Comparison of ENCODE assay signal across 8 cellular contexts in genomic region chr22:37639771-37640590, GRCh38. TPM values are rescaled to one million over a fixed set of nuclear protein-coding genes. Genes with fewer than 3 reads are reported as not detected.
DNase-seq lines count a peak whose midpoint lies in the region; ATAC-seq and TF ChIP-seq lines count a peak whose summit lies in the region.

No MANE protein-coding gene starts in this region.

- H3K27me3 Mint-ChIP-seq in osteocyte (ENCODE audit: unreplicated experiment): no peaks in the 10 kb centered on the region

- ATAC-seq in GM21515 (IDR thresholded peaks at IDR 0.05; ENCODE audit: unreplicated experiment): no peak

- H3K9me3 Mint-ChIP-seq in osteocyte (ENCODE audit: unreplicated experiment): no peaks in the 10 kb centered on the region

- TF ChIP-seq EP300 in esophagus muscularis mucosa (IDR thresholded peaks at IDR 0.05): no peak

- peaks cover 3 to 35% (median 12%) of the 10 kb centered on the region in 4 donors for H3K27me3 ChIP-seq in esophagus muscularis mucosa

- 21% methylated on average over 10 of the region's 27 CpGs for WGBS in esophagus muscularis mucosa

- H3K4me3 ChIP-seq in esophagus muscularis mucosa: peak overlapping the region; percentile 54 to 72 (median 58)

- no peaks in the 10 kb centered on the region for H3K36me3 Mint-ChIP-seq in osteocyte (ENCODE audit: unreplicated experiment)

- peaks cover 40% of the 10 kb centered on the region for H3K4me1 Mint-ChIP-seq in osteocyte (ENCODE audit: unreplicated experiment)

- TF ChIP-seq CTCF in esophagus muscularis mucosa (IDR thresholded peaks at IDR 0.05): no peak
- no peak for TF ChIP-seq CTCF in osteocyte (IDR thresholded peaks at IDR 0.05)

- peak overlapping the region; percentile 44 for H3K27ac Mint-ChIP-seq in osteocyte (ENCODE audit: unreplicated experiment)

- no peaks in the 10 kb centered on the region for H3K9me3 ChIP-seq in esophagus muscularis mucosa

- intact Hi-C loops in esophagus muscularis mucosa (cut with DNase I): no loop called here

- DNase-seq in NCI-H748 (lab: John Stamatoyannopoulos, UW; ENCODE audit: unreplicated experiment) (peak; percentile 28), NCI-H748 treated with DMSO at 0.1 percent for 48 hours (lab: John Stamatoyannopoulos, UW) (no peak), SKM-1 (lab: John Stamatoyannopoulos, UW; ENCODE audit: unreplicated experiment) (peak; percentile 42), esophagus muscularis mucosa (ENCODE audit: extremely low spot score) (no peak), osteocyte (ENCODE audit: extremely low spot score, unreplicated experiment) (no peak), NCI-H128 (lab: John Stamatoyannopoulos, UW; ENCODE audit: unreplicated experiment) (no peak)
- DNase-seq in central memory CD4-positive, alpha-beta T cell: no peak

- peak overlapping the region; percentile 74 for H3K4me3 Mint-ChIP-seq in osteocyte (ENCODE audit: unreplicated experiment)

- peaks cover 33 to 54% (median 39%) of the 10 kb centered on the region in 4 donors for H3K4me1 ChIP-seq in esophagus muscularis mucosa

- H3K27ac ChIP-seq in esophagus muscularis mucosa (replicated peaks in 1 of 4): peak overlapping the region in 3 of 4 donors; percentile 37 to 65 (median 55)

- no peak for TF ChIP-seq POLR2A in esophagus muscularis mucosa (IDR thresholded peaks at IDR 0.05; ENCODE audit: low read depth)

- no peaks in the 10 kb centered on the region for H3K36me3 ChIP-seq in esophagus muscularis mucosa

RNA-seq across cellular contexts. Expression of gene SH3BP1, which starts 0.5 kb away (rescaled TPM):
- total RNA-seq in esophagus muscularis mucosa: 1 to 10 TPM; 1.5 to 7.5 (median 4.3) TPM
- total RNA-seq in osteocyte: 6.9 and 8.3 TPM in 2 replicates

RNA-seq across cellular contexts. Expression of gene PDXP, which starts 18.5 kb away (rescaled TPM):
- total RNA-seq in esophagus muscularis mucosa (10 to 100 TPM in 3 of 4 donors, 1 to 10 TPM in 1; 7.3 to 28.3 (median 17.4) TPM), osteocyte (16.5 and 16.6 TPM in 2 replicates)

RNA-seq across cellular contexts. Expression of gene GGA1, which starts 31.3 kb away (rescaled TPM):
- total RNA-seq in esophagus muscularis mucosa (10 to 100 TPM; 30.3 to 44.7 (median 40.9) TPM), osteocyte (50.0 and 56.1 TPM in 2 replicates)

RNA-seq across cellular contexts. Expression of gene LGALS1, which starts 35.5 kb away (rescaled TPM):
- total RNA-seq in esophagus muscularis mucosa: 1,000 to 10,000 TPM in 3 of 4 donors, 100 to 1,000 TPM in 1; 710 to 1,112 (median 1,021) TPM
- 1,199 and 1,246 TPM in 2 replicates for total RNA-seq in osteocyte

RNA-seq across cellular contexts. Expression of gene NOL12, which starts 46.2 kb away (rescaled TPM):
- total RNA-seq in esophagus muscularis mucosa: 10 to 100 TPM in 3 of 4 donors, 1 to 10 TPM in 1; 9.1 to 18.4 (median 14.5) TPM
- total RNA-seq in osteocyte: 18.5 and 22.7 TPM in 2 replicates

Comparison
In these comparisons a context has a peak if more than half of its experiments do, and no peak if none do; other contexts are left out.
1. DNase-seq: peak in NCI-H748 (single experiment) and SKM-1 (single experiment); none in NCI-H748 treated with DMSO at 0.1 percent for 48 hours (single experiment), esophagus muscularis mucosa (single experiment), osteocyte (single experiment), NCI-H128 (single experiment) and central memory CD4-positive, alpha-beta T cell (single experiment).